Comparison of ENCODE assay signal across 8 cellular contexts in genomic region chr16:68704232-68704867, GRCh38. TPM values are rescaled to one million over a fixed set of nuclear protein-coding genes. Genes with fewer than 3 reads are reported as not detected.
DNase-seq lines count a peak whose midpoint lies in the region; ATAC-seq and TF ChIP-seq lines count a peak whose summit lies in the region.

No MANE protein-coding gene starts in this region.

- H4K20me1 ChIP-seq in OCI-LY7 (ENCODE audit: insufficient read depth, low read length), result no peaks in the 10 kb centered on the region
- H4K20me1 ChIP-seq in neural cell (ENCODE audit: insufficient read depth), result no peaks in the 10 kb centered on the region

- 38% methylated on average over 15 of the region's 15 CpGs for WGBS in suprapubic skin

- H3K9me2 ChIP-seq in OCI-LY7 (ENCODE audit: insufficient read depth, low read length), result no peaks in the 10 kb centered on the region
- no peaks in the 10 kb centered on the region for H3K9me2 ChIP-seq in neural cell (ENCODE audit: insufficient read depth, low read length)

- TF ChIP-seq CTCF in OCI-LY7 (conservative IDR thresholded peaks at IDR 0.05; ENCODE audit: low read length) (peak; percentile 82), neural cell (IDR thresholded peaks at IDR 0.05; ENCODE audit: poor library complexity, severe bottlenecking) (peak; percentile 29), suprapubic skin (IDR thresholded peaks at IDR 0.05) (peak; percentile 42 to 58)

- ATAC-seq in GM19023 (IDR thresholded peaks at IDR 0.05; ENCODE audit: unreplicated experiment), result no peak

- in situ Hi-C loops in KBM-7 (cut with MboI; ENCODE audit: low pct_unique_long_range_greater_than_20kb, low sequenced_read_pairs), result no loop called here

- H3K4me1 ChIP-seq in OCI-LY7 (ENCODE audit: insufficient read depth, low read length, poor library complexity, severe bottlenecking) (no peaks in the 10 kb centered on the region), suprapubic skin (peaks cover 16% of the 10 kb centered on the region)

- intact Hi-C loops in OCI-LY7 (cut with micrococcal nuclease; ENCODE audit: unreplicated experiment), result loop anchor here (1.0 to 2.0 kb wide), 2 partner anchors 96 to 176 kb away; no protein-coding TSS in a partner anchor

- TF ChIP-seq RAD21 in neural cell (conservative IDR thresholded peaks at IDR 0.05), result no peak

- no peak for TF ChIP-seq POLR2A in suprapubic skin (IDR thresholded peaks at IDR 0.05)

- no peaks in the 10 kb centered on the region for H3F3A ChIP-seq in neural cell (ENCODE audit: insufficient read depth, low read length, poor library complexity, severe bottlenecking)

- no peak overlapping the region for H3K27ac ChIP-seq in OCI-LY7 (ENCODE audit: low read depth, low read length, poor library complexity, severe bottlenecking)
- H3K27ac ChIP-seq in neural cell (ENCODE audit: low read length), result no peak overlapping the region
- no peak overlapping the region for H3K27ac ChIP-seq in suprapubic skin

- H3K4me3 ChIP-seq in OCI-LY7 (ENCODE audit: low read depth, low read length, poor library complexity, severe bottlenecking) (no peak overlapping the region), neural cell (ENCODE audit: low read length) (no peak overlapping the region), suprapubic skin (no peak overlapping the region)

- H3K27me3 ChIP-seq in neural cell (ENCODE audit: insufficient read depth, low read depth, low read length), result no peaks in the 10 kb centered on the region
- H3K27me3 ChIP-seq in suprapubic skin, result no peaks in the 10 kb centered on the region

- CTCF ChIA-PET in OCI-LY7 (lab: Charles Lee; ENCODE audit: unreplicated experiment), result no interaction called here

- H3K9me3 ChIP-seq in OCI-LY7 (ENCODE audit: low read length), result no peaks in the 10 kb centered on the region
- H3K9me3 ChIP-seq in neural cell (ENCODE audit: low read length), result no peaks in the 10 kb centered on the region
- no peaks in the 10 kb centered on the region for H3K9me3 ChIP-seq in suprapubic skin

- peak; percentile 44 for DNase-seq in DMS 273 treated with DMSO at 0.1 percent for 48 hours (lab: John Stamatoyannopoulos, UW)
- DNase-seq in KBM-7, result peak; percentile 79
- DNase-seq in OCI-LY7 (ENCODE audit: low spot score), result peak; percentile 59
- peak; percentile 33 for DNase-seq in activated T-cell treated with anti-CD3 and anti-CD28 coated beads for 4 hours
- peak; percentile 43 for DNase-seq in fibroblast of gingiva (ENCODE audit: low read depth)
- peak in 1 of 2 donors; percentile 76 for DNase-seq in suprapubic skin (ENCODE audit: low spot score in 2 of 2)

- no peak overlapping the region for H3K9ac ChIP-seq in neural cell (ENCODE audit: low read length)

- BruUV-seq in OCI-LY7 (replicated peaks; lab: Mats Ljungman, UMichigan), result no TSS peak

- TF ChIP-seq EP300 in neural cell (conservative IDR thresholded peaks at IDR 0.05; ENCODE audit: poor library complexity, severe bottlenecking) (no peak), suprapubic skin (IDR thresholded peaks at IDR 0.05) (no peak)

- H3K36me3 ChIP-seq in OCI-LY7 (ENCODE audit: insufficient read depth, low read length), result no peaks in the 10 kb centered on the region
- no peaks in the 10 kb centered on the region for H3K36me3 ChIP-seq in neural cell (ENCODE audit: insufficient read depth, low read length)
- no peaks in the 10 kb centered on the region for H3K36me3 ChIP-seq in suprapubic skin

- no peaks in the 10 kb centered on the region for H3K79me2 ChIP-seq in OCI-LY7 (ENCODE audit: insufficient read depth, low read depth, low read length)
- no peaks in the 10 kb centered on the region for H3K79me2 ChIP-seq in neural cell (replicated peaks; ENCODE audit: insufficient read depth, low read length)

- H2AFZ ChIP-seq in OCI-LY7 (ENCODE audit: low read length) (no peak overlapping the region), neural cell (ENCODE audit: low read depth, low read length) (no peak overlapping the region)

- H3K4me2 ChIP-seq in OCI-LY7 (ENCODE audit: low read length) (no peak overlapping the region), neural cell (ENCODE audit: low read length) (no peak overlapping the region)

- POLR2A ChIA-PET in OCI-LY7 (lab: Charles Lee), result no interaction called here

TF ChIP-seq in neural cell, 6 proteins besides CTCF, POLR2A, EP300 and RAD21:
- TF ChIP-seq TAF1 (IDR thresholded peaks at IDR 0.05; ENCODE audit: low read depth), result no peak
- no peak for TF ChIP-seq EZH2 (IDR thresholded peaks at IDR 0.05; ENCODE audit: borderline replicate concordance, insufficient read depth, low read length, poor library complexity, severe bottlenecking)
- no peak for TF ChIP-seq REST (IDR thresholded peaks at IDR 0.05; ENCODE audit: borderline replicate concordance)
- TF ChIP-seq MXI1 (conservative IDR thresholded peaks at IDR 0.05; ENCODE audit: poor library complexity, severe bottlenecking), result no peak
- no peak for TF ChIP-seq POLR2AphosphoS5 (IDR thresholded peaks at IDR 0.05)
- TF ChIP-seq SMC3 (conservative IDR thresholded peaks at IDR 0.05; ENCODE audit: poor library complexity), result no peak

RNA-seq across cellular contexts. Expression of gene CDH1, which starts 32.7 kb away (rescaled TPM):
- not detected in 2 replicates for total RNA-seq in OCI-LY7 (2014; rRNA removed; shearing (Covaris generic))
- total RNA-seq in OCI-LY7 (2022), result not detected in 2 replicates
- polyA plus RNA-seq in neural cell, result 0.86 and 1.2 TPM in 2 replicates
- 0.23 TPM in 1 of 2 replicates, not detected in the other for polyA minus RNA-seq in neural cell
- total RNA-seq in suprapubic skin, result 100 to 1,000 TPM; 175 to 248 (median 223) TPM

RNA-seq across cellular contexts. Expression of gene CDH3, which starts 59.2 kb away (rescaled TPM):
- total RNA-seq in OCI-LY7 (2014; rRNA removed; shearing (Covaris generic)), result 0.06 TPM in 1 of 2 replicates, not detected in the other
- total RNA-seq in OCI-LY7 (2022) (0.46 TPM in 1 of 2 replicates, not detected in the other), suprapubic skin (10 to 100 TPM; 39.0 to 96.8 (median 70.1) TPM)
- polyA plus RNA-seq in neural cell, result 9.1 and 10.7 TPM in 2 replicates
- polyA minus RNA-seq in neural cell, result 9.0 and 20.9 TPM in 2 replicates

Comparison
In these comparisons a context has a peak if more than half of its experiments do, and no peak if none do; other contexts are left out.
1. CTCF ChIP-seq: peak in every context shown above with its lines; median percentile 82 in OCI-LY7; 50 in suprapubic skin; 29 in neural cell.
2. RNA of gene CDH1, which starts 32.7 kb away (total RNA-seq): 175 to 248 TPM in suprapubic skin; not detected in OCI-LY7; every median in the first group is over 100 times any median in the second.
3. RNA of gene CDH3, which starts 59.2 kb away (total RNA-seq): 39.0 to 96.8 TPM in suprapubic skin; 0.06 to 0.46 TPM in OCI-LY7; every median in the first group is over 10 times any median in the second.